ENCODE assay signal across 8 cellular contexts in genomic region chr1:20440785-20441200, GRCh38. TPM values are rescaled to one million over a fixed set of nuclear protein-coding genes. Genes with fewer than 3 reads are reported as not detected.
DNase-seq lines count a peak whose midpoint lies in the region; ATAC-seq and TF ChIP-seq lines count a peak whose summit lies in the region.

No MANE protein-coding gene starts in this region.

- peak overlapping the region; percentile 49 for H2AFZ ChIP-seq in PC-3 (ENCODE audit: low read length)

- no peak overlapping the region for H3K27ac ChIP-seq in PC-3 (ENCODE audit: low read length)

- H3K4me2 ChIP-seq in PC-3 (ENCODE audit: low read length) = no peak overlapping the region

- DNase-seq in NCI-H1417 (lab: John Stamatoyannopoulos, UW) (peak; percentile 10 to 42 (median 36)), NCI-H1417 treated with DMSO at 0.1 percent for 48 hours (lab: John Stamatoyannopoulos, UW) (no peak), PC-3 (peak; percentile 69), Right ventricle myocardium superior (peak; percentile 45), retina (peak; percentile 63), GDM1 (lab: John Stamatoyannopoulos, UW) (no peak)
- DNase-seq in activated T-helper 9 cell treated with anti-CD3 and anti-CD28 coated beads, Interleukin-2, amount 50 U/mL, for 16 hours (ENCODE audit: low read depth) = peak; percentile 7

- no peaks in the 10 kb centered on the region for H3K79me2 ChIP-seq in PC-3 (ENCODE audit: low read length)

- H3K9me2 ChIP-seq in PC-3 (replicated peaks; ENCODE audit: low read length) = no peaks in the 10 kb centered on the region

- intact Hi-C loops in PC-3 (cut with micrococcal nuclease) = no loop called here
- intact Hi-C loops in Right ventricle myocardium superior (cut with DNase I) = no loop called here

- H3K36me3 ChIP-seq in PC-3 (ENCODE audit: low read depth, low read length) = no peaks in the 10 kb centered on the region

- TF ChIP-seq CTCF in PC-3 (conservative IDR thresholded peaks at IDR 0.05; ENCODE audit: low read depth, low read length) = no peak

- H3K9ac ChIP-seq in PC-3 (ENCODE audit: low read length) = no peak overlapping the region

- no peaks in the 10 kb centered on the region for H3K9me3 ChIP-seq in PC-3 (ENCODE audit: low read length)

- H3K27me3 ChIP-seq in PC-3 (ENCODE audit: low read length) = no peaks in the 10 kb centered on the region

- peak; percentile 65 for ATAC-seq in PC-3
- ATAC-seq in Right ventricle myocardium superior (ENCODE audit: poor library complexity) = peak; percentile 75
- ATAC-seq in HG03139 (IDR thresholded peaks at IDR 0.05; ENCODE audit: unreplicated experiment) = no peak

- BruUV-seq in PC-3 (replicated peaks; lab: Mats Ljungman, UMichigan) = no TSS peak

- CTCF ChIA-PET in PC-3 (lab: Charles Lee) = no interaction called here

- H4K20me1 ChIP-seq in PC-3 (ENCODE audit: low read length) = no peaks in the 10 kb centered on the region

- POLR2A ChIA-PET in PC-3 (lab: Charles Lee; ENCODE audit: unreplicated experiment) = no interaction called here

- H3F3A ChIP-seq in PC-3 (ENCODE audit: low read length, unreplicated experiment) = no peaks in the 10 kb centered on the region

- H3K4me3 ChIP-seq in PC-3 (ENCODE audit: low read length) = no peak overlapping the region

- no peaks in the 10 kb centered on the region for H3K4me1 ChIP-seq in PC-3 (ENCODE audit: insufficient read depth, low read length)

RNA-seq across cellular contexts. Expression of gene CAMK2N1, which starts 45.2 kb away (rescaled TPM):
- total RNA-seq in PC-3 (2014; rRNA removed) (51.2 and 56.9 TPM in 2 replicates), Right ventricle myocardium superior (10.0 TPM)

Comparison
In these comparisons a context has a peak if more than half of its experiments do, and no peak if none do; other contexts are left out.
1. DNase-seq: peak in NCI-H1417 (3 of 3), PC-3 (single experiment), activated T-helper 9 cell treated with anti-CD3 and anti-CD28 coated beads, Interleukin-2, amount 50 U/mL, for 16 hours (single experiment), Right ventricle myocardium superior (single experiment) and retina (single experiment); none in NCI-H1417 treated with DMSO at 0.1 percent for 48 hours (single experiment) and GDM1 (single experiment).